In genomic region chr22:45169576-45169975, GRCh38 we compare ENCODE assay signal across 8 cellular contexts. TPM values are rescaled to one million over a fixed set of nuclear protein-coding genes. Genes with fewer than 3 reads are reported as not detected.
DNase-seq lines count a peak whose midpoint lies in the region; ATAC-seq and TF ChIP-seq lines count a peak whose summit lies in the region.
"Not testable (repeated sequence)": the region's sequence is repeated elsewhere in the genome, so short reads cannot be mapped to it uniquely, and the experiment has no call there.

No MANE protein-coding gene starts in this region.

- not testable (repeated sequence) for H3K27me3 Mint-ChIP-seq in CD8-positive, alpha-beta memory T cell; activated CD4-positive, alpha-beta T cell treated with anti-CD3 and anti-CD28 coated beads, Interleukin-2, amount 10 ng/mL, durations not matched to agents 24 days and 14 days; activated T-cell treated with anti-CD3 and anti-CD28 coated beads, Interleukin-2, amount 50 U/mL, for 72 hours (ENCODE audit: low read depth); activated naive CD8-positive, alpha-beta T cell treated with anti-CD3 and anti-CD28 coated beads, Interleukin-2, amount 10 ng/mL, durations not matched to agents 7 days and 5 days; natural killer cell (ENCODE audit: low read depth in 2 of 2); stimulated activated naive CD8-positive, alpha-beta T cell treated with anti-CD3 and anti-CD28 coated beads, Interleukin-15, Interleukin-2, amounts not matched to agents 100 ng/mL and 50 ng/mL, for 24 hours

- DNase-seq in CD8-positive, alpha-beta memory T cell; MM.1S; activated CD4-positive, alpha-beta T cell treated with anti-CD3 and anti-CD28 coated beads, Interleukin-2, amount 10 ng/mL, durations not matched to agents 24 days and 14 days; activated T-cell treated with anti-CD3 and anti-CD28 coated beads, Interleukin-2, amount 50 U/mL, for 72 hours; activated naive CD8-positive, alpha-beta T cell treated with anti-CD3 and anti-CD28 coated beads, Interleukin-2, amount 10 ng/mL, durations not matched to agents 7 days and 5 days; natural killer cell: not testable (repeated sequence)
- peak; percentile 38 for DNase-seq in epithelial cell of proximal tubule (ENCODE audit: low read depth)

- not testable (repeated sequence) for H3K9me3 Mint-ChIP-seq in CD8-positive, alpha-beta memory T cell; activated CD4-positive, alpha-beta T cell treated with anti-CD3 and anti-CD28 coated beads, Interleukin-2, amount 10 ng/mL, durations not matched to agents 24 days and 14 days; activated T-cell treated with anti-CD3 and anti-CD28 coated beads, Interleukin-2, amount 50 U/mL, for 72 hours; activated naive CD8-positive, alpha-beta T cell treated with anti-CD3 and anti-CD28 coated beads, Interleukin-2, amount 10 ng/mL, durations not matched to agents 7 days and 5 days; natural killer cell; stimulated activated naive CD8-positive, alpha-beta T cell treated with anti-CD3 and anti-CD28 coated beads, Interleukin-15, Interleukin-2, amounts not matched to agents 100 ng/mL and 50 ng/mL, for 24 hours

- H3K4me3 Mint-ChIP-seq in CD8-positive, alpha-beta memory T cell, result peak overlapping the region in 3 of 7 donors; percentile 24 to 44 (median 41)
- peak overlapping the region; percentile 80 for H3K4me3 Mint-ChIP-seq in activated CD4-positive, alpha-beta T cell treated with anti-CD3 and anti-CD28 coated beads, Interleukin-2, amount 10 ng/mL, durations not matched to agents 24 days and 14 days
- peak overlapping the region; percentile 76 to 79 for H3K4me3 Mint-ChIP-seq in activated T-cell treated with anti-CD3 and anti-CD28 coated beads, Interleukin-2, amount 50 U/mL, for 72 hours
- H3K4me3 Mint-ChIP-seq in activated naive CD8-positive, alpha-beta T cell treated with anti-CD3 and anti-CD28 coated beads, Interleukin-2, amount 10 ng/mL, durations not matched to agents 7 days and 5 days, result peak overlapping the region; percentile 60
- H3K4me3 Mint-ChIP-seq in natural killer cell, result not testable (repeated sequence)
- peak overlapping the region; percentile 56 for H3K4me3 Mint-ChIP-seq in stimulated activated naive CD8-positive, alpha-beta T cell treated with anti-CD3 and anti-CD28 coated beads, Interleukin-15, Interleukin-2, amounts not matched to agents 100 ng/mL and 50 ng/mL, for 24 hours

- POLR2A ChIA-PET in CD8-positive, alpha-beta memory T cell (lab: Charles Lee); activated naive CD8-positive, alpha-beta T cell treated with anti-CD3 and anti-CD28 coated beads, Interleukin-2, amount 10 ng/mL, durations not matched to agents 7 days and 5 days (lab: Charles Lee): not testable (repeated sequence)

- peaks cover 72% of the 10 kb centered on the region for H3K4me1 ChIP-seq in CD8-positive, alpha-beta memory T cell (ENCODE audit: insufficient read depth, low read length)
- H3K4me1 ChIP-seq in MM.1S (ENCODE audit: low read length), result peaks cover 13% of the 10 kb centered on the region; the same call in 1 of the 2 replicates

- not testable (repeated sequence) for H3K9ac ChIP-seq in MM.1S (ENCODE audit: low read length)

- peaks cover 14 to 77% (median 25%) of the 10 kb centered on the region in 3 donors for H3K36me3 Mint-ChIP-seq in CD8-positive, alpha-beta memory T cell
- peaks cover 80% of the 10 kb centered on the region for H3K36me3 Mint-ChIP-seq in activated CD4-positive, alpha-beta T cell treated with anti-CD3 and anti-CD28 coated beads, Interleukin-2, amount 10 ng/mL, durations not matched to agents 24 days and 14 days (ENCODE audit: low read depth)
- H3K36me3 Mint-ChIP-seq in activated T-cell treated with anti-CD3 and anti-CD28 coated beads, Interleukin-2, amount 50 U/mL, for 72 hours (ENCODE audit: insufficient read depth in 2 of 2), result peaks cover 27 to 41% of the 10 kb centered on the region in 2 donors
- H3K36me3 Mint-ChIP-seq in activated naive CD8-positive, alpha-beta T cell treated with anti-CD3 and anti-CD28 coated beads, Interleukin-2, amount 10 ng/mL, durations not matched to agents 7 days and 5 days, result peaks cover 54% of the 10 kb centered on the region
- H3K36me3 Mint-ChIP-seq in natural killer cell, result not testable (repeated sequence)
- peaks cover 88% of the 10 kb centered on the region for H3K36me3 Mint-ChIP-seq in stimulated activated naive CD8-positive, alpha-beta T cell treated with anti-CD3 and anti-CD28 coated beads, Interleukin-15, Interleukin-2, amounts not matched to agents 100 ng/mL and 50 ng/mL, for 24 hours (ENCODE audit: low read depth)

- peaks cover 35% of the 10 kb centered on the region for H3K36me3 ChIP-seq in CD8-positive, alpha-beta memory T cell (ENCODE audit: insufficient read depth, low read length)
- H3K36me3 ChIP-seq in MM.1S (replicated peaks; ENCODE audit: insufficient read depth, low read length), result peaks cover 24% of the 10 kb centered on the region; the same call in 1 of the 2 replicates

- intact Hi-C loops in activated CD4-positive, alpha-beta T cell treated with anti-CD3 and anti-CD28 coated beads, Interleukin-2, amount 10 ng/mL, durations not matched to agents 24 days and 14 days (cut with micrococcal nuclease), result not testable (repeated sequence)
- intact Hi-C loops in natural killer cell (cut with micrococcal nuclease), result loop anchor here (10.0 kb wide), 1 partner anchor 65 kb away; no protein-coding TSS in a partner anchor

- H3K27ac Mint-ChIP-seq in CD8-positive, alpha-beta memory T cell, result peak overlapping the region in 6 of 8 donors; percentile 29 to 93 (median 74)
- H3K27ac Mint-ChIP-seq in activated CD4-positive, alpha-beta T cell treated with anti-CD3 and anti-CD28 coated beads, Interleukin-2, amount 10 ng/mL, durations not matched to agents 24 days and 14 days, result peak overlapping the region; percentile 92
- H3K27ac Mint-ChIP-seq in activated T-cell treated with anti-CD3 and anti-CD28 coated beads, Interleukin-2, amount 50 U/mL, for 72 hours, result peak overlapping the region; percentile 91
- H3K27ac Mint-ChIP-seq in activated naive CD8-positive, alpha-beta T cell treated with anti-CD3 and anti-CD28 coated beads, Interleukin-2, amount 10 ng/mL, durations not matched to agents 7 days and 5 days, result peak overlapping the region; percentile 85
- H3K27ac Mint-ChIP-seq in natural killer cell, result peak overlapping the region; percentile 65 to 67
- peak overlapping the region; percentile 94 for H3K27ac Mint-ChIP-seq in stimulated activated naive CD8-positive, alpha-beta T cell treated with anti-CD3 and anti-CD28 coated beads, Interleukin-15, Interleukin-2, amounts not matched to agents 100 ng/mL and 50 ng/mL, for 24 hours

- peak overlapping the region; percentile 5 for H3K27ac ChIP-seq in CD8-positive, alpha-beta memory T cell (ENCODE audit: low read depth, low read length)
- peak overlapping the region; percentile 3; the same call in 1 of the 2 replicates for H3K27ac ChIP-seq in MM.1S (ENCODE audit: low read length)

- H3K9me2 ChIP-seq in MM.1S (replicated peaks; ENCODE audit: insufficient read depth, low read length), result not testable (repeated sequence)

- not testable (repeated sequence) for H3K27me3 ChIP-seq in CD8-positive, alpha-beta memory T cell (ENCODE audit: insufficient read depth, low read length, poor library complexity, severe bottlenecking); MM.1S (replicated peaks; ENCODE audit: insufficient read depth, low read length)

- not testable (repeated sequence) for H3F3A ChIP-seq in MM.1S (ENCODE audit: insufficient read depth, low read length)

- H3K4me1 Mint-ChIP-seq in CD8-positive, alpha-beta memory T cell, result peaks cover 67 to 88% (median 86%) of the 10 kb centered on the region in 3 donors
- peaks cover 73% of the 10 kb centered on the region for H3K4me1 Mint-ChIP-seq in activated CD4-positive, alpha-beta T cell treated with anti-CD3 and anti-CD28 coated beads, Interleukin-2, amount 10 ng/mL, durations not matched to agents 24 days and 14 days
- peaks cover 81% of the 10 kb centered on the region for H3K4me1 Mint-ChIP-seq in activated T-cell treated with anti-CD3 and anti-CD28 coated beads, Interleukin-2, amount 50 U/mL, for 72 hours (ENCODE audit: low read depth)
- peaks cover 76% of the 10 kb centered on the region for H3K4me1 Mint-ChIP-seq in activated naive CD8-positive, alpha-beta T cell treated with anti-CD3 and anti-CD28 coated beads, Interleukin-2, amount 10 ng/mL, durations not matched to agents 7 days and 5 days
- H3K4me1 Mint-ChIP-seq in natural killer cell, result peaks cover 39 to 58% of the 10 kb centered on the region in 2 donors
- H3K4me1 Mint-ChIP-seq in stimulated activated naive CD8-positive, alpha-beta T cell treated with anti-CD3 and anti-CD28 coated beads, Interleukin-15, Interleukin-2, amounts not matched to agents 100 ng/mL and 50 ng/mL, for 24 hours (ENCODE audit: low read depth), result peaks cover 85% of the 10 kb centered on the region

- not testable (repeated sequence) for H2AFZ ChIP-seq in MM.1S (ENCODE audit: low read length)

- H3K4me3 ChIP-seq in CD8-positive, alpha-beta memory T cell (ENCODE audit: low read length); MM.1S (ENCODE audit: low read length); epithelial cell of proximal tubule (ENCODE audit: low read depth, low read length): not testable (repeated sequence)

- H3K4me2 ChIP-seq in MM.1S (ENCODE audit: low read depth, low read length), result not testable (repeated sequence)

- not testable (repeated sequence) for ATAC-seq in activated T-cell treated with anti-CD3 and anti-CD28 coated beads, Interleukin-2, amount 50 U/mL, for 72 hours (replicated peaks in 1 of 2); activated naive CD8-positive, alpha-beta T cell treated with anti-CD3 and anti-CD28 coated beads, Interleukin-2, amount 10 ng/mL, durations not matched to agents 7 days and 5 days (ENCODE audit: low read depth); natural killer cell

- not testable (repeated sequence) for TF ChIP-seq CTCF in MM.1S (IDR thresholded peaks at IDR 0.05; ENCODE audit: low read length); epithelial cell of proximal tubule (conservative IDR thresholded peaks at IDR 0.05; ENCODE audit: low read depth, low read length); natural killer cell (IDR thresholded peaks at IDR 0.05)

- H4K20me1 ChIP-seq in MM.1S (ENCODE audit: insufficient read depth, low read length), result peaks cover 27% of the 10 kb centered on the region; the same call in 1 of the 2 replicates

- peaks cover 99% of the 10 kb centered on the region for H3K79me2 ChIP-seq in MM.1S (ENCODE audit: low read length)

- CTCF ChIA-PET in CD8-positive, alpha-beta memory T cell (lab: Charles Lee), result not testable (repeated sequence)

- not testable (repeated sequence) for H3K9me3 ChIP-seq in CD8-positive, alpha-beta memory T cell (ENCODE audit: low read length); MM.1S (replicated peaks; ENCODE audit: insufficient read depth, low read length)

RNA-seq across cellular contexts. Expression of gene NUP50, which starts 5.9 kb away (rescaled TPM):
- total RNA-seq in CD8-positive, alpha-beta memory T cell, result 100 to 1,000 TPM; 170 to 172 TPM
- 63.4 TPM for polyA plus RNA-seq in CD8-positive, alpha-beta memory T cell
- 167 and 168 TPM in 2 replicates for total RNA-seq in activated CD4-positive, alpha-beta T cell treated with anti-CD3 and anti-CD28 coated beads, Interleukin-2, amount 10 ng/mL, durations not matched to agents 24 days and 14 days
- 100 to 1,000 TPM; 162 to 184 TPM for total RNA-seq in activated T-cell treated with anti-CD3 and anti-CD28 coated beads, Interleukin-2, amount 50 U/mL, for 72 hours
- 100 to 1,000 TPM; 150 to 152 TPM for total RNA-seq in activated naive CD8-positive, alpha-beta T cell treated with anti-CD3 and anti-CD28 coated beads, Interleukin-2, amount 10 ng/mL, durations not matched to agents 7 days and 5 days
- total RNA-seq in epithelial cell of proximal tubule (60.8 and 78.2 TPM in 2 replicates), natural killer cell (10 to 100 TPM; 63.9 to 99.4 (median 98.6) TPM)
